Comparison of ENCODE assay signal across 10 cellular contexts in the genomic region with DNA sequence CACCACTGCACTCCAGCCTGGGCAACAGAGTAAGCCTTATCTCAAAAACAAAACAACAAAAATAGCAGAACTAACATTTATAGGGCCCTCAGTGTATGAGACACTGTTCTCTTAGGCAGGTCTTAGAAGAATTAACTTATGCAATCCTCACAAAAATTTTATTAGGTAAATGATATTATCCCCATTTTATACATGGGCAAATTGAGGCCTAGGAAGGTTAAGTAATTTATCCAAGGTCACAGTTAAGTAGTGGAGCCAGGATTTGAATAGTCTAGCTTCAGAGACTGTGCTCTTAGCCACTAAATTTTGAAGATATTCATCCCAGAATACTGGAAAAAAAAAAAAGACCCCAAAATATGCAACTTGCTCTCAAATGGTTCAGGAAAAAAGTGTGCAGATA. TPM values are rescaled to one million over a fixed set of nuclear protein-coding genes. Genes with fewer than 3 reads are reported as not detected.
"Had no signal": no experiment of that assay in that cellular context is flagged by ENCODE, and none has a peak within 500 bp of the region (broad histone marks: within the 10 kb centered on the region; RNA-seq: fewer than 3 reads in every experiment).

No MANE protein-coding gene starts in this region.

- H2AFZ ChIP-seq: GM23248 had no signal

- H3K9me3 Mint-ChIP-seq: HFFc6 had no signal

- DNase-seq: GM23248, GOT3, H7, HFFc6, IMR-90, KBM-7 had no signal

- H3K27ac Mint-ChIP-seq: HFFc6 had no signal

- H3K27ac ChIP-seq: GM23248, HL-60 had no signal

- H3K9ac ChIP-seq: GM23248 had no signal

- ATAC-seq: HCT116 had no signal

- H3K4me1 ChIP-seq: HAP-1 had no signal

- H3K4me3 Mint-ChIP-seq: HFFc6 had no signal

- H3K4me3 ChIP-seq: GM23248, HAP-1 had no signal

- H3K9me3 ChIP-seq: HAP-1 had no signal

RNA-seq across cellular contexts. Expression of gene LCT, which starts 16.4 kb away (rescaled TPM):
- total RNA-seq: HFFc6, HT1080 had no signal
- polyA plus RNA-seq: GM23248, IMR-90 had no signal
